1 cellular context compared by ENCODE assay signal in genomic region chr10:73785721-73786511, GRCh38.
TF ChIP-seq lines count a peak whose summit lies in the region.

No MANE protein-coding gene starts in this region.

TF ChIP-seq in HepG2, 621 proteins besides CTCF, POLR2A, EP300 and RAD21 (continued from another document):
- TF ChIP-seq ZFAT (CRISPR knock-in tag; conservative IDR thresholded peaks at IDR 0.05): no peak
- TF ChIP-seq, protein P1, sequence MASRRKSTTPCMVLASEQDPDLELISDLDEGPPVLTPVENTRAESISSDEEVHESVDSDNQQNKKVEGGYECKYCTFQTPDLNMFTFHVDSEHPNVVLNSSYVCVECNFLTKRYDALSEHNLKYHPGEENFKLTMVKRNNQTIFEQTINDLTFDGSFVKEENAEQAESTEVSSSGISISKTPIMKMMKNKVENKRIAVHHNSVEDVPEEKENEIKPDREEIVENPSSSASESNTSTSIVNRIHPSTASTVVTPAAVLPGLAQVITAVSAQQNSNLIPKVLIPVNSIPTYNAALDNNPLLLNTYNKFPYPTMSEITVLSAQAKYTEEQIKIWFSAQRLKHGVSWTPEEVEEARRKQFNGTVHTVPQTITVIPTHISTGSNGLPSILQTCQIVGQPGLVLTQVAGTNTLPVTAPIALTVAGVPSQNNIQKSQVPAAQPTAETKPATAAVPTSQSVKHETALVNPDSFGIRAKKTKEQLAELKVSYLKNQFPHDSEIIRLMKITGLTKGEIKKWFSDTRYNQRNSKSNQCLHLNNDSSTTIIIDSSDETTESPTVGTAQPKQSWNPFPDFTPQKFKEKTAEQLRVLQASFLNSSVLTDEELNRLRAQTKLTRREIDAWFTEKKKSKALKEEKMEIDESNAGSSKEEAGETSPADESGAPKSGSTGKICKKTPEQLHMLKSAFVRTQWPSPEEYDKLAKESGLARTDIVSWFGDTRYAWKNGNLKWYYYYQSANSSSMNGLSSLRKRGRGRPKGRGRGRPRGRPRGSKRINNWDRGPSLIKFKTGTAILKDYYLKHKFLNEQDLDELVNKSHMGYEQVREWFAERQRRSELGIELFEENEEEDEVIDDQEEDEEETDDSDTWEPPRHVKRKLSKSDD (CRISPR knock-in tag; IDR thresholded peaks at IDR 0.05; ENCODE audit: low read depth): no peak
- TF ChIP-seq ZNF329 (CRISPR knock-in tag; IDR thresholded peaks at IDR 0.05; ENCODE audit: low read depth): no peak
- TF ChIP-seq CREM (IDR thresholded peaks at IDR 0.05): no peak
- no peak for TF ChIP-seq CREM (CRISPR knock-in tag; IDR thresholded peaks at IDR 0.05)
- TF ChIP-seq, protein P2, sequence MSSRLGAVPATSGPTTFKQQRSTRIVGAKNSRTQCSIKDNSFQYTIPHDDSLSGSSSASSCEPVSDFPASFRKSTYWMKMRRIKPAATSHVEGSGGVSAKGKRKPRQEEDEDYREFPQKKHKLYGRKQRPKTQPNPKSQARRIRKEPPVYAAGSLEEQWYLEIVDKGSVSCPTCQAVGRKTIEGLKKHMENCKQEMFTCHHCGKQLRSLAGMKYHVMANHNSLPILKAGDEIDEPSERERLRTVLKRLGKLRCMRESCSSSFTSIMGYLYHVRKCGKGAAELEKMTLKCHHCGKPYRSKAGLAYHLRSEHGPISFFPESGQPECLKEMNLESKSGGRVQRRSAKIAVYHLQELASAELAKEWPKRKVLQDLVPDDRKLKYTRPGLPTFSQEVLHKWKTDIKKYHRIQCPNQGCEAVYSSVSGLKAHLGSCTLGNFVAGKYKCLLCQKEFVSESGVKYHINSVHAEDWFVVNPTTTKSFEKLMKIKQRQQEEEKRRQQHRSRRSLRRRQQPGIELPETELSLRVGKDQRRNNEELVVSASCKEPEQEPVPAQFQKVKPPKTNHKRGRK (CRISPR knock-in tag; IDR thresholded peaks at IDR 0.05): no peak
- TF ChIP-seq TEAD2 (CRISPR knock-in tag; IDR thresholded peaks at IDR 0.05): no peak
- TF ChIP-seq, protein P3, sequence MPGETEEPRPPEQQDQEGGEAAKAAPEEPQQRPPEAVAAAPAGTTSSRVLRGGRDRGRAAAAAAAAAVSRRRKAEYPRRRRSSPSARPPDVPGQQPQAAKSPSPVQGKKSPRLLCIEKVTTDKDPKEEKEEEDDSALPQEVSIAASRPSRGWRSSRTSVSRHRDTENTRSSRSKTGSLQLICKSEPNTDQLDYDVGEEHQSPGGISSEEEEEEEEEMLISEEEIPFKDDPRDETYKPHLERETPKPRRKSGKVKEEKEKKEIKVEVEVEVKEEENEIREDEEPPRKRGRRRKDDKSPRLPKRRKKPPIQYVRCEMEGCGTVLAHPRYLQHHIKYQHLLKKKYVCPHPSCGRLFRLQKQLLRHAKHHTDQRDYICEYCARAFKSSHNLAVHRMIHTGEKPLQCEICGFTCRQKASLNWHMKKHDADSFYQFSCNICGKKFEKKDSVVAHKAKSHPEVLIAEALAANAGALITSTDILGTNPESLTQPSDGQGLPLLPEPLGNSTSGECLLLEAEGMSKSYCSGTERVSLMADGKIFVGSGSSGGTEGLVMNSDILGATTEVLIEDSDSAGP (CRISPR knock-in tag; IDR thresholded peaks at IDR 0.05; ENCODE audit: borderline replicate concordance): peak; percentile 40; the same call in 1 of the 2 replicates
- TF ChIP-seq ATRX (CRISPR knock-in tag; IDR thresholded peaks at IDR 0.05; ENCODE audit: borderline replicate concordance): no peak
- 0 out of 2 replicates have a peak, but pooled peaks have one; percentile 1 for TF ChIP-seq ZNF547 (CRISPR knock-in tag; IDR thresholded peaks at IDR 0.05)
